In the genomic region with DNA sequence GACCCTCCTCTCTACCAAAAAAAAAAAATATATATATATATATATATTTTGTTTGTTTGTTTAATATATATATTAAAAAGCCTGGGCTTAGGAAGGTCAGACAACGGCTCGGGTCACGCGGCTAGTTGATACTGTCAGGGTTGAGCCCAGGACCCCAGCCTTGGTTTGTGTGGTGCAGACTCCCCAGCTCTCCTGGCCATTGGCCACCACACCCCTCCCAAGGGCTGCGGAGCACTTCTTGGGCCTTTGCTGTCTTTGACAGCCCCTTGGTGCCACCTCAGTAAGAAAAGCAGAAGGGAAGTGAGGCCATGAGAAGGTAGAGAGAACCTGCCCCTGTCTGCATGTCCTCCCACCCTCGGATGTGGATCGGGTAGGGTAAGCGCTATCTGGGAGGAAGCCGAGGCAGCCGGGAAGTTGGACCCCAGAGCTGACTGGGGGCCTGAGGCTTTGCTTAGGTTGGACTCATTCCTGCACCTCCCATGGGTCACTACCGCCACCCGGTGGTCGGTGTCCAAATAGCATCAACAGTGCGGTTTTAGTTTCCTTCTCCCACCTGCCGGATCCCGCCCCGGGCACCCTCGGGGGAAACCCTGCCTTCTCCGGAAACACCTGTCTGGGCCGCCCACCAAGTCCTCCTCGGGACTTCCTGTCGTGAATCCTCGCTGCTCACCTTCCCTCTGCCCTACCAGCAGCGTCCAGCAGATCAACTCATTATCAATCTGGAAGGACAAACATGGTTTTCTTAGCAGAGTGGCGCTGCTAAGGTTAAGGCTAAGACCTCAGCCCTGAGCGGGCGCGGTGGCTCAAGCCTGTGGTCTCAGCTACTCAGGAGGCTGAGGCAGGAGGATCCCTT, we compare ENCODE assay signal across 8 cellular contexts. TPM values are rescaled to one million over a fixed set of nuclear protein-coding genes. Genes with fewer than 3 reads are reported as not detected.
DNase-seq lines count a peak whose midpoint lies in the region; ATAC-seq and TF ChIP-seq lines count a peak whose summit lies in the region.

No MANE protein-coding gene starts in this region.

- CTCF ChIA-PET in WTC11 (lab: Charles Lee): interaction anchor here (0.6 to 3.5 kb wide), 28 partner anchors 9 to 569 kb away, joined by 3 to 17 read pairs (median 3); a partner anchor contains a TSS

- no peak overlapping the region for H3K27ac ChIP-seq in caudate nucleus (ENCODE audit: low read depth, low read length)

- peak; percentile 32 for DNase-seq in AG10803 (ENCODE audit: low read depth)
- peak; percentile 77 for DNase-seq in NCI-H2171 (lab: John Stamatoyannopoulos, UW)
- peak; percentile 97 for DNase-seq in WTC11 (ENCODE audit: low spot score)
- DNase-seq in caudate nucleus (lab: John Stamatoyannopoulos, UW): peak in 57 of 61 donors; percentile 11 to 82 (median 58)
- DNase-seq in kidney glomerular epithelial cell (lab: John Stamatoyannopoulos, UW): peak; percentile 65
- peak; percentile 76 to 92 for DNase-seq in stimulated activated CD4-positive, alpha-beta T cell treated with anti-CD3 and anti-CD28 coated beads, Interleukin-1b, Interleukin-23, amount 100 ng/mL, for 1 hour (ENCODE audit: low read depth in 2 of 2)

- TF ChIP-seq CTCF in AG10803 (conservative IDR thresholded peaks at IDR 0.05; ENCODE audit: low read length): peak; percentile 89
- TF ChIP-seq CTCF in WTC11 (IDR thresholded peaks at IDR 0.05): peak; percentile 90

- H3K4me3 ChIP-seq in AG10803 (ENCODE audit: low read length): peak overlapping the region; percentile 62

- no peaks in the 10 kb centered on the region for H3K9me3 Mint-ChIP-seq in WTC11

- POLR2A ChIA-PET in WTC11 (lab: Charles Lee): interaction anchor here (0.7 kb wide), 1 partner anchor 30 kb away, joined by 3 read pairs; no protein-coding TSS in a partner anchor

- peak; percentile 90 for ATAC-seq in GM18907 (IDR thresholded peaks at IDR 0.05; ENCODE audit: unreplicated experiment)
- peak; percentile 96 for ATAC-seq in HG03108 (IDR thresholded peaks at IDR 0.05; ENCODE audit: unreplicated experiment)
- ATAC-seq in WTC11: peak; percentile 93

- H3K36me3 Mint-ChIP-seq in WTC11: no peaks in the 10 kb centered on the region

- peaks cover 14% of the 10 kb centered on the region for H3K4me1 Mint-ChIP-seq in WTC11

- H3K4me3 Mint-ChIP-seq in WTC11: peak overlapping the region; percentile 55

- H3K27ac Mint-ChIP-seq in WTC11: no peak overlapping the region

- peaks cover 96% of the 10 kb centered on the region for H3K27me3 Mint-ChIP-seq in WTC11 (ENCODE audit: low read depth)

TF ChIP-seq in WTC11, 78 proteins besides CTCF, POLR2A, EP300 and RAD21:
- no peak for TF ChIP-seq ZNF121 (CRISPR knock-in tag; IDR thresholded peaks at IDR 0.05)
- TF ChIP-seq SP1 (CRISPR knock-in tag; conservative IDR thresholded peaks at IDR 0.05): 0 out of 2 replicates have a peak, but pooled peaks have one; percentile 29
- no peak for TF ChIP-seq FOXP1 (CRISPR knock-in tag; IDR thresholded peaks at IDR 0.05; ENCODE audit: borderline replicate concordance)
- peak; percentile 85 for TF ChIP-seq ZNF423 (CRISPR knock-in tag; IDR thresholded peaks at IDR 0.05)
- peak; percentile 46; the same call in 1 of the 2 replicates for TF ChIP-seq ETV6 (CRISPR knock-in tag; IDR thresholded peaks at IDR 0.05)

RNA-seq across cellular contexts. Expression of a gene that starts 29.8 kb away (rescaled TPM):
- total RNA-seq in WTC11 (2021): 32.8 to 40.4 TPM (median 38.4 TPM) in 3 replicates

RNA-seq across cellular contexts. Expression of a gene that starts 49.4 kb away (rescaled TPM):
- not detected in 3 replicates for total RNA-seq in WTC11 (2021)

Comparison
In these comparisons a context has a peak if more than half of its experiments do, and no peak if none do; other contexts are left out.
1. DNase-seq: peak in every context shown above with its lines; median percentile 97 in WTC11; 84 in stimulated activated CD4-positive, alpha-beta T cell treated with anti-CD3 and anti-CD28 coated beads, Interleukin-1b, Interleukin-23, amount 100 ng/mL, for 1 hour; 77 in NCI-H2171; 65 in kidney glomerular epithelial cell; 58 in caudate nucleus; 32 in AG10803.